15 cellular contexts compared by ENCODE assay signal in genomic region chr10:71375954-71376353, GRCh38. TPM values are rescaled to one million over a fixed set of nuclear protein-coding genes. Genes with fewer than 3 reads are reported as not detected.
DNase-seq lines count a peak whose midpoint lies in the region; ATAC-seq and TF ChIP-seq lines count a peak whose summit lies in the region.
"Had no signal": no experiment of that assay in that cellular context is flagged by ENCODE, and none has a peak within 500 bp of the region (broad histone marks: within the 10 kb centered on the region; RNA-seq: fewer than 3 reads in every experiment).

No MANE protein-coding gene starts in this region.

- H3K27me3 Mint-ChIP-seq in CD4-positive, alpha-beta memory T cell, result peaks cover 5 to 7% of the 10 kb centered on the region in 2 donors
- peaks cover 2% of the 10 kb centered on the region for H3K27me3 Mint-ChIP-seq in activated CD4-positive, alpha-beta memory T cell treated with anti-CD3 and anti-CD28 coated beads for 36 hours

- H3K4me3 Mint-ChIP-seq in CD4-positive, alpha-beta memory T cell, result peak overlapping the region in 6 of 8 donors; percentile 48 to 87 (median 59)
- peak overlapping the region; percentile 30 for H3K4me3 Mint-ChIP-seq in activated CD4-positive, alpha-beta memory T cell treated with anti-CD3 and anti-CD28 coated beads for 36 hours

- intact Hi-C loops in CD4-positive, alpha-beta memory T cell (cut with micrococcal nuclease), result no loop called here
- intact Hi-C loops in activated CD4-positive, alpha-beta memory T cell treated with anti-CD3 and anti-CD28 coated beads for 36 hours (cut with micrococcal nuclease), result no loop called here
- intact Hi-C loops in left colon (cut with DNase I, micrococcal nuclease), result loop anchor here in 1 of 2 donors (5.0 kb wide), 1 partner anchor 331 kb away; no protein-coding TSS in a partner anchor
- intact Hi-C loops in breast epithelium (cut with DNase I; ENCODE audit: low total_unique reads), result loop anchor here (10.0 kb wide), 1 partner anchor 439 kb away; no protein-coding TSS in a partner anchor

- no peak for TF ChIP-seq CTCF in breast epithelium (IDR thresholded peaks at IDR 0.05)

- H3K27ac Mint-ChIP-seq in CD4-positive, alpha-beta memory T cell, result peak overlapping the region in 2 of 7 donors; percentile 2 to 55
- no peak overlapping the region for H3K27ac Mint-ChIP-seq in activated CD4-positive, alpha-beta memory T cell treated with anti-CD3 and anti-CD28 coated beads for 36 hours
- H3K27ac Mint-ChIP-seq: HFFc6 had no signal

- no peaks in the 10 kb centered on the region for H3K36me3 ChIP-seq in BLaER1 treated with 17β-estradiol and CSF1 and Interleukin-3, amounts not matched to agents 10 nM and 100 nM
- no peaks in the 10 kb centered on the region for H3K36me3 ChIP-seq in CD4-positive, alpha-beta memory T cell (ENCODE audit: insufficient read depth, low read length)
- H3K36me3 ChIP-seq in breast epithelium, result no peaks in the 10 kb centered on the region
- H3K36me3 ChIP-seq: ascending aorta, tibial nerve had no signal

- H3K4me1 ChIP-seq in BLaER1 treated with 17β-estradiol and CSF1 and Interleukin-3, amounts not matched to agents 10 nM and 100 nM, result peaks cover 39 to 90% (median 71%) of the 10 kb centered on the region in 10 experiments
- no peaks in the 10 kb centered on the region for H3K4me1 ChIP-seq in CD4-positive, alpha-beta memory T cell (ENCODE audit: insufficient read depth, low read length)
- H3K4me1 ChIP-seq in breast epithelium, result no peaks in the 10 kb centered on the region

- H3K9me3 ChIP-seq in BLaER1 treated with 17β-estradiol and CSF1 and Interleukin-3, amounts not matched to agents 10 nM and 100 nM (replicated peaks in 1 of 11), result no peaks in the 10 kb centered on the region
- no peaks in the 10 kb centered on the region for H3K9me3 ChIP-seq in CD4-positive, alpha-beta memory T cell (ENCODE audit: control insufficient read depth in 1 of 2, low read length in 2 of 2)
- no peaks in the 10 kb centered on the region for H3K9me3 ChIP-seq in breast epithelium
- H3K9me3 ChIP-seq: ascending aorta, tibial nerve had no signal

- ATAC-seq in left colon, result peak; percentile 14

- no peaks in the 10 kb centered on the region for H3K9me3 Mint-ChIP-seq in CD4-positive, alpha-beta memory T cell
- no peaks in the 10 kb centered on the region for H3K9me3 Mint-ChIP-seq in activated CD4-positive, alpha-beta memory T cell treated with anti-CD3 and anti-CD28 coated beads for 36 hours
- H3K9me3 Mint-ChIP-seq: HFFc6 had no signal

- no peak for DNase-seq in CD4-positive, alpha-beta memory T cell
- no peak for DNase-seq in activated CD4-positive, alpha-beta memory T cell treated with anti-CD3 and anti-CD28 coated beads for 36 hours
- DNase-seq in left colon (no peak), Kasumi-1 (lab: John Stamatoyannopoulos, UW) (no peak), breast epithelium (ENCODE audit: low spot score in 2 of 2) (no peak), KG1 (lab: John Stamatoyannopoulos, UW) (no peak)
- DNase-seq: DMS79 treated with DMSO at 0.1 percent for 48 hours, foreskin fibroblast, HFFc6, IMR-90, SW 1271 had no signal

- CTCF ChIA-PET in CD4-positive, alpha-beta memory T cell (lab: Charles Lee; ENCODE audit: partially characterized antibody), result interaction anchor here (0.7 to 4.3 kb wide), 7 partner anchors 9 to 1192 kb away, joined by 3 to 26 read pairs (median 6); no protein-coding TSS in a partner anchor
- CTCF ChIA-PET in activated CD4-positive, alpha-beta memory T cell treated with anti-CD3 and anti-CD28 coated beads for 36 hours (lab: Charles Lee), result interaction anchor here (0.9 to 3.9 kb wide), 8 partner anchors 9 to 333 kb away, joined by 3 to 21 read pairs (median 4); partner anchors contain the start of gene SLC29A3

- H3K9ac ChIP-seq in BLaER1 treated with 17β-estradiol and CSF1 and Interleukin-3, amounts not matched to agents 10 nM and 100 nM, result peak overlapping the region in 1 of 11 experiments; percentile 5; a peak in 2 of 22 replicates

- no peaks in the 10 kb centered on the region for H3K36me3 Mint-ChIP-seq in CD4-positive, alpha-beta memory T cell
- no peaks in the 10 kb centered on the region for H3K36me3 Mint-ChIP-seq in activated CD4-positive, alpha-beta memory T cell treated with anti-CD3 and anti-CD28 coated beads for 36 hours

- peak overlapping the region in 3 of 11 experiments; percentile 41 to 93 (median 87); a peak in 5 of 22 replicates for H3K27ac ChIP-seq in BLaER1 treated with 17β-estradiol and CSF1 and Interleukin-3, amounts not matched to agents 10 nM and 100 nM
- no peak overlapping the region for H3K27ac ChIP-seq in CD4-positive, alpha-beta memory T cell (ENCODE audit: low read depth, low read length)
- no peak overlapping the region for H3K27ac ChIP-seq in breast epithelium
- H3K27ac ChIP-seq: RWPE1 had no signal

- TF ChIP-seq POLR2A in breast epithelium (IDR thresholded peaks at IDR 0.05), result no peak

- peak overlapping the region in 10 of 11 experiments; percentile 89 to 99 (median 96); a peak in 16 of 22 replicates for H3K4me2 ChIP-seq in BLaER1 treated with 17β-estradiol and CSF1 and Interleukin-3, amounts not matched to agents 10 nM and 100 nM

- no peaks in the 10 kb centered on the region for H3K27me3 ChIP-seq in BLaER1 treated with 17β-estradiol and CSF1 and Interleukin-3, amounts not matched to agents 10 nM and 100 nM
- no peaks in the 10 kb centered on the region for H3K27me3 ChIP-seq in CD4-positive, alpha-beta memory T cell (ENCODE audit: insufficient read depth, low read length)
- H3K27me3 ChIP-seq in breast epithelium, result no peaks in the 10 kb centered on the region
- H3K27me3 ChIP-seq: ascending aorta, tibial nerve had no signal

- H3K4me3 ChIP-seq in BLaER1 treated with 17β-estradiol and CSF1 and Interleukin-3, amounts not matched to agents 10 nM and 100 nM, result no peak overlapping the region
- no peak overlapping the region for H3K4me3 ChIP-seq in CD4-positive, alpha-beta memory T cell (ENCODE audit: low read length in 2 of 2)
- no peak overlapping the region for H3K4me3 ChIP-seq in breast epithelium

- H3K4me1 Mint-ChIP-seq in CD4-positive, alpha-beta memory T cell, result peaks cover 4 to 11% (median 7%) of the 10 kb centered on the region in 4 donors
- peaks cover 7% of the 10 kb centered on the region for H3K4me1 Mint-ChIP-seq in activated CD4-positive, alpha-beta memory T cell treated with anti-CD3 and anti-CD28 coated beads for 36 hours (ENCODE audit: low read depth)

- no peaks in the 10 kb centered on the region for H4K20me1 ChIP-seq in BLaER1 treated with 17β-estradiol and CSF1 and Interleukin-3, amounts not matched to agents 10 nM and 100 nM

- POLR2A ChIA-PET in CD4-positive, alpha-beta memory T cell (lab: Charles Lee; ENCODE audit: partially characterized antibody), result interaction anchor here (1.1 to 2.5 kb wide), 3 partner anchors 21 to 475 kb away, joined by 3 to 17 read pairs (median 9); partner anchors contain the start of genes CDH23, PSAP and SLC29A3
- POLR2A ChIA-PET in activated CD4-positive, alpha-beta memory T cell treated with anti-CD3 and anti-CD28 coated beads for 36 hours (lab: Charles Lee), result no interaction called here

RNA-seq across cellular contexts. Expression of gene CDH23, which starts 20.8 kb away (rescaled TPM):
- total RNA-seq in CD4-positive, alpha-beta memory T cell, result 1 to 10 TPM; 5.2 to 5.4 TPM
- 1 to 10 TPM; 1.8 to 2.0 TPM for polyA plus RNA-seq in CD4-positive, alpha-beta memory T cell
- total RNA-seq in activated CD4-positive, alpha-beta memory T cell treated with anti-CD3 and anti-CD28 coated beads for 36 hours, result 1 to 10 TPM; 2.6 TPM
- total RNA-seq in left colon (1 to 10 TPM; 2.2 to 2.5 TPM), breast epithelium (10 to 100 TPM in 2 of 3 donors, 1 to 10 TPM in 1; 8.5 to 13.8 (median 11.6) TPM)

RNA-seq across cellular contexts. Expression of gene SLC29A3, which starts 56.9 kb away (rescaled TPM):
- 1 to 10 TPM; 7.0 to 9.1 TPM for total RNA-seq in CD4-positive, alpha-beta memory T cell
- 1 to 10 TPM; 8.0 to 8.5 TPM for polyA plus RNA-seq in CD4-positive, alpha-beta memory T cell
- 1 to 10 TPM; 2.5 to 3.0 TPM for total RNA-seq in activated CD4-positive, alpha-beta memory T cell treated with anti-CD3 and anti-CD28 coated beads for 36 hours
- total RNA-seq in left colon (1 to 10 TPM; 4.1 to 6.7 TPM), breast epithelium (10 to 100 TPM in 1 of 3 donors, 1 to 10 TPM in 2; 5.6 to 12.0 (median 6.2) TPM)
